Comparison of ENCODE assay signal across 23 cellular contexts in the genomic region with DNA sequence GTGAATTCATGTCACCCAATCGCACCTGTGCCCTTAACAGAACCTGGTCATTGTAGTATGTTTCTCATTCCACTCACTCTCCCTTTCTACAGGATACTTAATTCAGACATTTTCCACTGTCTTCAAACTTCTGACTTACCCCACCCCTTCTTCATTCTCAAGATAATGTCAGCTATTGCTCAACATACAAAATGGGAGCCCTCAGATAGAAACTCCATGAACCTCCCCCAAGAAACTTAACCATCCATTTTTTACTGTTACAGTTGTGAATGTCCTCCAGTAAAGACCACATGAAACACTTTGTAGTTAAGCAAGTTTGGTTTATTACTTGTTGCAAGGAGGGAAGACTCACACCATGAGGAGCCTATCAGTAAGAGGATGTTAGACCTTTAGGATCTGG.
"Had no signal": no experiment of that assay in that cellular context is flagged by ENCODE, and none has a peak within 500 bp of the region (broad histone marks: within the 10 kb centered on the region; RNA-seq: fewer than 3 reads in every experiment).

No MANE protein-coding gene starts in this region.

- H3K4me3 Mint-ChIP-seq: endodermal cell, type B pancreatic cell had no signal

- H3K27ac Mint-ChIP-seq: endodermal cell, type B pancreatic cell had no signal

- H3K9me3 ChIP-seq: heart left ventricle, mucosa of descending colon, neutrophil, psoas muscle, right lobe of liver, spleen had no signal

- H3K36me3 ChIP-seq: heart left ventricle, neutrophil, right lobe of liver, spleen had no signal

- H3K4me3 ChIP-seq: coronary artery, heart left ventricle, mucosa of descending colon, psoas muscle, right lobe of liver, spleen had no signal

- DNase-seq: effector CD4-positive, alpha-beta T cell; endodermal cell; heart left ventricle; hypothalamus; islet precursor cell; mammary epithelial cell; mucosa of descending colon; naive thymus-derived CD8-positive, alpha-beta T cell; psoas muscle; retina; right lobe of liver; spleen; stimulated activated CD4-positive, alpha-beta T cell treated with anti-CD3 and anti-CD28 coated beads, Interleukin-15, amount 100 ng/mL, for 24 hours; stimulated activated CD4-positive, alpha-beta T cell treated with anti-CD3 and anti-CD28 coated beads, Interleukin-1b, Interleukin-23, amount 100 ng/mL, for 48 hours; stimulated activated CD4-positive, alpha-beta T cell treated with anti-CD3 and anti-CD28 coated beads, Interleukin-4, amount 100 ng/mL, for 4 hours; stimulated activated naive CD4-positive, alpha-beta T cell treated with Interleukin-2 at 50 U/mL for 16 hours had no signal

- FAIRE-seq: endothelial cell of umbilical vein, frontal cortex, urothelium cell line had no signal

- H3K27ac ChIP-seq: coronary artery, heart left ventricle, neutrophil, psoas muscle, right lobe of liver, spleen had no signal

- H3K36me3 Mint-ChIP-seq: naive thymus-derived CD8-positive, alpha-beta T cell; type B pancreatic cell had no signal

- H3K27me3 Mint-ChIP-seq: naive thymus-derived CD8-positive, alpha-beta T cell had no signal

- ATAC-seq: left lobe of liver; mucosa of descending colon; naive thymus-derived CD8-positive, alpha-beta T cell; psoas muscle; right lobe of liver had no signal

- H3K9me3 Mint-ChIP-seq: endodermal cell; naive thymus-derived CD8-positive, alpha-beta T cell; type B pancreatic cell had no signal

- H3K27me3 ChIP-seq: heart left ventricle, neutrophil, right lobe of liver, spleen had no signal
